Comparison of ENCODE assay signal across 9 cellular contexts in the genomic region with DNA sequence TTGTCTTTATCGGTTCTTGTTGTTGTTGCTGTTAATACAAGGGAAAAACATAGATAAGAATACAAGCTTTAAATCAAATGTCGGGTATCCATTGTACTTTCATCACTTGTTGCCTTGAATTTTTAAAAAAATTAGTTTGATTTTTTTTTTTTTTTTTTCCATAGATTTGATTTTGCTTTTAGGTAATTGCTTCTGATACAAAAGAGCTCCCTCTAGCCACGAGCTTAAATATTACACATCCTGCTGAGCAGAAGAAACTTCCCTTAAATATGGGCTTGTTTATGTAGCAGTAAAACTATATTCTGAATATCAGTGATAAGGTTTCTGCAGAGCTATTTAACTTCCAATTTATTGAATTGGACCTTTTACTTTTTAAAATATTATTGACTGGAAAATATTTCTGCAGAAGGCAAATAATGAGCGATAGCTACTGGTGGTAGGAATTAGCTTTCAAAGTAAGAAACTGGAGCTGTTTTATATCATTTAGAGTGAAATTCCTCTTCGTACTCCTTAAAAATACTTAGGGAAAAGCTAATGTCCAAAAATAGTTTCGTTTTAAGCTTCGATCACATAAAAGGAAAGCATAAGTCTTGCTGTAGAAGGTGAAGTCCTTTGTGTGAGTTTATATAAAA.
DNase-seq lines count a peak whose midpoint lies in the region; ATAC-seq and TF ChIP-seq lines count a peak whose summit lies in the region.
"Had no signal": no experiment of that assay in that cellular context is flagged by ENCODE, and none has a peak within 500 bp of the region (broad histone marks: within the 10 kb centered on the region; RNA-seq: fewer than 3 reads in every experiment).

No MANE protein-coding gene starts in this region.

- H2AFZ ChIP-seq in osteoblast (ENCODE audit: low read length), result peak overlapping the region; percentile 83

- H3K4me3 ChIP-seq in choroid plexus epithelial cell (ENCODE audit: low read depth, low read length) (no peak overlapping the region), osteoblast (ENCODE audit: insufficient read depth, low read length) (no peak overlapping the region), right atrium auricular region (no peak overlapping the region)
- H3K4me3 ChIP-seq in naive thymus-derived CD4-positive, alpha-beta T cell (ENCODE audit: low read length), result no peak overlapping the region
- H3K4me3 ChIP-seq: skin epidermis had no signal

- TF ChIP-seq CTCF in choroid plexus epithelial cell (conservative IDR thresholded peaks at IDR 0.05; ENCODE audit: low read depth, low read length) (peak; percentile 62), osteoblast (IDR thresholded peaks at IDR 0.05; ENCODE audit: extremely low read depth, low read depth, low read length) (peak; percentile 71), right atrium auricular region (IDR thresholded peaks at IDR 0.05) (peak in 1 of 2 donors; percentile 57)

- POLR2A ChIA-PET in naive thymus-derived CD4-positive, alpha-beta T cell (lab: Charles Lee), result no interaction called here

- H3K27ac ChIP-seq in osteoblast (ENCODE audit: low read depth, low read length), result no peak overlapping the region
- no peak overlapping the region for H3K27ac ChIP-seq in naive thymus-derived CD4-positive, alpha-beta T cell (ENCODE audit: low read depth, low read length)
- H3K27ac ChIP-seq in right atrium auricular region, result no peak overlapping the region
- H3K27ac ChIP-seq: skin epidermis had no signal

- ATAC-seq in GM21515 (IDR thresholded peaks at IDR 0.05; ENCODE audit: unreplicated experiment) (peak; percentile 81), T-helper 17 cell (no peak)
- no peak for ATAC-seq in naive thymus-derived CD4-positive, alpha-beta T cell

- no peak overlapping the region for H3K4me3 Mint-ChIP-seq in T-helper 17 cell
- H3K4me3 Mint-ChIP-seq in naive thymus-derived CD4-positive, alpha-beta T cell, result no peak overlapping the region

- CTCF ChIA-PET in naive thymus-derived CD4-positive, alpha-beta T cell (lab: Charles Lee), result interaction anchor here (0.7 kb wide), 1 partner anchor 683 kb away, joined by 4 read pairs; no protein-coding TSS in a partner anchor

- H3K9me3 ChIP-seq in osteoblast (ENCODE audit: low read depth, low read length), result no peaks in the 10 kb centered on the region
- H3K9me3 ChIP-seq in T-helper 17 cell (ENCODE audit: control insufficient read depth, low read length, poor library complexity, severe bottlenecking), result no peaks in the 10 kb centered on the region
- H3K9me3 ChIP-seq in naive thymus-derived CD4-positive, alpha-beta T cell (ENCODE audit: control insufficient read depth in 2 of 3, low read length in 3 of 3), result no peaks in the 10 kb centered on the region
- H3K9me3 ChIP-seq in right atrium auricular region, result no peaks in the 10 kb centered on the region

- H3K27me3 Mint-ChIP-seq in T-helper 17 cell, result no peaks in the 10 kb centered on the region
- no peaks in the 10 kb centered on the region for H3K27me3 Mint-ChIP-seq in naive thymus-derived CD4-positive, alpha-beta T cell

- no peaks in the 10 kb centered on the region for H3K79me2 ChIP-seq in osteoblast (ENCODE audit: insufficient read depth, low read length)

- H3K36me3 Mint-ChIP-seq in T-helper 17 cell (ENCODE audit: low read depth), result no peaks in the 10 kb centered on the region
- H3K36me3 Mint-ChIP-seq in naive thymus-derived CD4-positive, alpha-beta T cell, result no peaks in the 10 kb centered on the region

- H3K36me3 ChIP-seq in osteoblast (ENCODE audit: insufficient read depth, low read length), result no peaks in the 10 kb centered on the region
- H3K36me3 ChIP-seq in naive thymus-derived CD4-positive, alpha-beta T cell (ENCODE audit: control insufficient read depth in 2 of 3, insufficient read depth in 3 of 3, low read length in 3 of 3), result no peaks in the 10 kb centered on the region
- H3K36me3 ChIP-seq in right atrium auricular region, result no peaks in the 10 kb centered on the region

- H3K27ac Mint-ChIP-seq in T-helper 17 cell, result no peak overlapping the region
- H3K27ac Mint-ChIP-seq in naive thymus-derived CD4-positive, alpha-beta T cell, result no peak overlapping the region

- DNase-seq in DMS53 (lab: John Stamatoyannopoulos, UW) (peak; percentile 78), MV-4-11 (lab: John Stamatoyannopoulos, UW) (peak; percentile 4), choroid plexus epithelial cell (ENCODE audit: low read depth) (peak; percentile 83), osteoblast (ENCODE audit: insufficient read length, low spot score, missing footprints) (peak; percentile 39), T-helper 17 cell (no peak), right atrium auricular region (ENCODE audit: low spot score) (no peak)
- DNase-seq in naive thymus-derived CD4-positive, alpha-beta T cell, result no peak

- intact Hi-C loops in naive thymus-derived CD4-positive, alpha-beta T cell (cut with micrococcal nuclease), result no loop called here

- H3K4me1 ChIP-seq in osteoblast (ENCODE audit: insufficient read depth, low read length) (no peaks in the 10 kb centered on the region), right atrium auricular region (no peaks in the 10 kb centered on the region)
- H3K4me1 ChIP-seq in naive thymus-derived CD4-positive, alpha-beta T cell (ENCODE audit: control insufficient read depth in 2 of 2, insufficient read depth in 2 of 2, low read length in 2 of 2), result no peaks in the 10 kb centered on the region

- no peaks in the 10 kb centered on the region for H3K27me3 ChIP-seq in osteoblast (ENCODE audit: insufficient read depth, low read length)
- H3K27me3 ChIP-seq in naive thymus-derived CD4-positive, alpha-beta T cell (ENCODE audit: control insufficient read depth in 2 of 2, insufficient read depth in 2 of 2, low read length in 2 of 2), result no peaks in the 10 kb centered on the region
- H3K27me3 ChIP-seq in right atrium auricular region, result no peaks in the 10 kb centered on the region

- H4K20me1 ChIP-seq in osteoblast (ENCODE audit: insufficient read depth, low read length), result no peaks in the 10 kb centered on the region

- H3K9me3 Mint-ChIP-seq in naive thymus-derived CD4-positive, alpha-beta T cell, result peaks cover 0 to 5% (median 0%) of the 10 kb centered on the region in 11 donors

- H3K4me2 ChIP-seq in osteoblast (ENCODE audit: insufficient read depth, low read length), result peak overlapping the region; percentile 25

- no peaks in the 10 kb centered on the region for H3K4me1 Mint-ChIP-seq in T-helper 17 cell
- no peaks in the 10 kb centered on the region for H3K4me1 Mint-ChIP-seq in naive thymus-derived CD4-positive, alpha-beta T cell

Comparison
In these comparisons a context has a peak if more than half of its experiments do, and no peak if none do; other contexts are left out.
1. DNase-seq: peak in DMS53 (single experiment), MV-4-11 (single experiment), choroid plexus epithelial cell (single experiment) and osteoblast (single experiment); none in T-helper 17 cell (0 of 3), naive thymus-derived CD4-positive, alpha-beta T cell (0 of 9) and right atrium auricular region (single experiment).